8 cellular contexts compared by ENCODE assay signal in the genomic region with DNA sequence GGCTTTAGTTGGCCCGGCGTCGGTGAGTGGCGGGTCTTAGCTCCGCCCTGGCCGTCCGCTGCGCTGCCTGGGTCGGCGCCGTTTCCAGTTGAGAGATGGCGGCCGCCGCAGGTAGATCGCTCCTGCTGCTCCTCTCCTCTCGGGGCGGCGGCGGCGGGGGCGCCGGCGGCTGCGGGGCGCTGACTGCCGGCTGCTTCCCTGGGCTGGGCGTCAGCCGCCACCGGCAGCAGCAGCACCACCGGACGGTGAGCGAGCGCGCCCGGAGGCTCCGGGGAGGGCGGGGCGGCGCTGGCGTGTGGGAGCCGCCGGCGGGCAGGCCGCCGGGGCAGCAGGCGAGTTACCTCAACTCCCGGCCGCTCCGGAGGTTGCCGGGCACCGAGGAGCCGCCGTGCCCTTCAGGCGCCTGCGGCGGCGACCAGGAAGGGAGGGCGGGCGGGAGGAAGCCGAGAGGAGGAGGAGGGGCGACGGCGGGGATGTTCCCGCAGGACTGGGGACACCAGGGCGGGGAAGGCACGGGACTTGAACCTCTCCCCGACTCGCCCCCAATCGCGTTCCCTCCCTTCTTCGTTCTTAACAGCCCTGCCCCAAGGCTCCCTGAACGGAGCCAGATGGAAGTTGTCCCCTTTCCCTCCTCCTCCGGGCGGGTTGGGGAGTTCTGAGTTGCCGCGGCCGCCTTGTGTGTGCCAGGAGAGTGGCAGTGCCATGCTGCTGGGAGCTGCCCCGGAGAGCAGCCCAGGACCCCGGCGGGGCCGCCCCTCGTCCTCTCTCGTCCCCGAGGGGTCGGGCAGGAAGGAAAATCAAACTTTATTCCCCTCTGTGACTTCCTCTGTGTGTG. TPM values are rescaled to one million over a fixed set of nuclear protein-coding genes. Genes with fewer than 3 reads are reported as not detected.
DNase-seq lines count a peak whose midpoint lies in the region; ATAC-seq and TF ChIP-seq lines count a peak whose summit lies in the region.

A gene with protein sequence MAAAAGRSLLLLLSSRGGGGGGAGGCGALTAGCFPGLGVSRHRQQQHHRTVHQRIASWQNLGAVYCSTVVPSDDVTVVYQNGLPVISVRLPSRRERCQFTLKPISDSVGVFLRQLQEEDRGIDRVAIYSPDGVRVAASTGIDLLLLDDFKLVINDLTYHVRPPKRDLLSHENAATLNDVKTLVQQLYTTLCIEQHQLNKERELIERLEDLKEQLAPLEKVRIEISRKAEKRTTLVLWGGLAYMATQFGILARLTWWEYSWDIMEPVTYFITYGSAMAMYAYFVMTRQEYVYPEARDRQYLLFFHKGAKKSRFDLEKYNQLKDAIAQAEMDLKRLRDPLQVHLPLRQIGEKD (plus strand): TSS at position 87 of the 835 bp plus-strand sequence. CDS start 9 bp downstream, at position 96.

- DNase-seq in OCI-M1 (lab: John Stamatoyannopoulos, UW) (peak; percentile 71), activated T-helper 1 cell treated with Interleukin-2 at 50 U/mL for 16 hours (ENCODE audit: low read depth) (peak; percentile 89), fibroblast of lung (ENCODE audit: low read depth in 2 of 2) (peak; percentile 40 to 92)
- peak; percentile 85 to 94 (median 91) for DNase-seq in naive thymus-derived CD4-positive, alpha-beta T cell
- peak; percentile 86 to 93 for DNase-seq in stimulated activated effector memory CD8-positive, alpha-beta T cell treated with anti-CD3 and anti-CD28 coated beads, Interleukin-12 subunit alpha, Interleukin-12 subunit beta, amount 100 ng/mL, for 72 hours (ENCODE audit: low spot score in 2 of 2)

- CTCF ChIA-PET in naive thymus-derived CD4-positive, alpha-beta T cell (lab: Charles Lee) = interaction anchor here (0.5 to 1.0 kb wide), 3 partner anchors 13 to 935 kb away, joined by 3 read pairs; no protein-coding TSS in a partner anchor

- peaks cover 0 to 6% (median 0%) of the 10 kb centered on the region in 5 donors for H3K27me3 Mint-ChIP-seq in naive thymus-derived CD4-positive, alpha-beta T cell

- H4K20me1 ChIP-seq in fibroblast of lung (ENCODE audit: control insufficient read depth, extremely low read depth, insufficient read depth, low read length) = no peaks in the 10 kb centered on the region

- peak within 1 kb of the TSS; percentile 5 to 93 (median 76) for H3K27ac Mint-ChIP-seq in naive thymus-derived CD4-positive, alpha-beta T cell
- peak within 1 kb of the TSS; percentile 67 for H3K27ac Mint-ChIP-seq in stimulated activated effector memory CD8-positive, alpha-beta T cell treated with anti-CD3 and anti-CD28 coated beads, Interleukin-12 subunit alpha, Interleukin-12 subunit beta, amount 100 ng/mL, for 72 hours

- TF ChIP-seq CTCF in C4-2B (conservative IDR thresholded peaks at IDR 0.05) = no peak
- TF ChIP-seq CTCF in fibroblast of lung (conservative IDR thresholded peaks at IDR 0.05 in 1 of 2, IDR thresholded peaks at IDR 0.05 in 1 of 2; ENCODE audit: low read depth in 1 of 2, low read length in 2 of 2) = no peak

- peaks cover 9% of the 10 kb centered on the region for H3K4me1 ChIP-seq in fibroblast of lung (ENCODE audit: control insufficient read depth, extremely low read depth, insufficient read depth, low read length)
- H3K4me1 ChIP-seq in naive thymus-derived CD4-positive, alpha-beta T cell (ENCODE audit: control insufficient read depth in 2 of 2, insufficient read depth in 2 of 2, low read length in 2 of 2) = peaks cover 11 to 12% of the 10 kb centered on the region in 2 donors

- H3K36me3 Mint-ChIP-seq in naive thymus-derived CD4-positive, alpha-beta T cell = no peaks in the 10 kb centered on the region
- H3K36me3 Mint-ChIP-seq in stimulated activated effector memory CD8-positive, alpha-beta T cell treated with anti-CD3 and anti-CD28 coated beads, Interleukin-12 subunit alpha, Interleukin-12 subunit beta, amount 100 ng/mL, for 72 hours = no peaks in the 10 kb centered on the region

- peak within 1 kb of the TSS; percentile 77 to 96 (median 87) for H3K4me3 ChIP-seq in fibroblast of lung (replicated peaks in 1 of 4; ENCODE audit: control extremely low read depth in 1 of 4, insufficient read depth in 1 of 4, low read depth in 3 of 4, low read length in 4 of 4)
- peak within 1 kb of the TSS; percentile 86 for H3K4me3 ChIP-seq in naive thymus-derived CD4-positive, alpha-beta T cell (ENCODE audit: low read length)

- H3K4me1 Mint-ChIP-seq in naive thymus-derived CD4-positive, alpha-beta T cell = peaks cover 9 to 39% (median 32%) of the 10 kb centered on the region in 7 donors
- peaks cover 32% of the 10 kb centered on the region for H3K4me1 Mint-ChIP-seq in stimulated activated effector memory CD8-positive, alpha-beta T cell treated with anti-CD3 and anti-CD28 coated beads, Interleukin-12 subunit alpha, Interleukin-12 subunit beta, amount 100 ng/mL, for 72 hours

- peak within 1 kb of the TSS; percentile 82 for H3K9ac ChIP-seq in fibroblast of lung (ENCODE audit: insufficient read depth, low read length)

- H2AFZ ChIP-seq in fibroblast of lung (ENCODE audit: low read length) = peak within 1 kb of the TSS; percentile 81

- POLR2A ChIA-PET in naive thymus-derived CD4-positive, alpha-beta T cell (lab: Charles Lee) = interaction anchor here (0.6 to 1.0 kb wide), 5 partner anchors 9 to 802 kb away, joined by 3 to 5 read pairs (median 4); a partner anchor contains a TSS

- H3K79me2 ChIP-seq in fibroblast of lung (ENCODE audit: control insufficient read depth, insufficient read depth, low read length) = peaks cover 44% of the 10 kb centered on the region

- H3K9me3 Mint-ChIP-seq in naive thymus-derived CD4-positive, alpha-beta T cell = no peaks in the 10 kb centered on the region
- H3K9me3 Mint-ChIP-seq in stimulated activated effector memory CD8-positive, alpha-beta T cell treated with anti-CD3 and anti-CD28 coated beads, Interleukin-12 subunit alpha, Interleukin-12 subunit beta, amount 100 ng/mL, for 72 hours = no peaks in the 10 kb centered on the region

- ATAC-seq in GM19351 (IDR thresholded peaks at IDR 0.05; ENCODE audit: unreplicated experiment) = peak; percentile 89
- peak; percentile 95 for ATAC-seq in HG03460 (IDR thresholded peaks at IDR 0.05; ENCODE audit: unreplicated experiment)
- peak; percentile 98 for ATAC-seq in naive thymus-derived CD4-positive, alpha-beta T cell
- peak; percentile 98 for ATAC-seq in stimulated activated effector memory CD8-positive, alpha-beta T cell treated with anti-CD3 and anti-CD28 coated beads, Interleukin-12 subunit alpha, Interleukin-12 subunit beta, amount 100 ng/mL, for 72 hours

- no peaks in the 10 kb centered on the region for H3K36me3 ChIP-seq in fibroblast of lung (ENCODE audit: control insufficient read depth, insufficient read depth, low read length)
- peaks cover 0 to 3% (median 0%) of the 10 kb centered on the region in 3 experiments for H3K36me3 ChIP-seq in naive thymus-derived CD4-positive, alpha-beta T cell (ENCODE audit: control insufficient read depth in 2 of 3, insufficient read depth in 3 of 3, low read length in 3 of 3)

- no peaks in the 10 kb centered on the region for H3K27me3 ChIP-seq in fibroblast of lung (ENCODE audit: control insufficient read depth, insufficient read depth, low read length)
- no peaks in the 10 kb centered on the region for H3K27me3 ChIP-seq in naive thymus-derived CD4-positive, alpha-beta T cell (ENCODE audit: control insufficient read depth in 2 of 2, insufficient read depth in 2 of 2, low read length in 2 of 2)

- H3K4me3 Mint-ChIP-seq in naive thymus-derived CD4-positive, alpha-beta T cell = peak within 1 kb of the TSS; percentile 84 to 93 (median 91)
- H3K4me3 Mint-ChIP-seq in stimulated activated effector memory CD8-positive, alpha-beta T cell treated with anti-CD3 and anti-CD28 coated beads, Interleukin-12 subunit alpha, Interleukin-12 subunit beta, amount 100 ng/mL, for 72 hours = peak within 1 kb of the TSS; percentile 76

- no peaks in the 10 kb centered on the region for H3K9me3 ChIP-seq in fibroblast of lung (ENCODE audit: control insufficient read depth, insufficient read depth, low read depth, low read length)
- H3K9me3 ChIP-seq in naive thymus-derived CD4-positive, alpha-beta T cell (ENCODE audit: control insufficient read depth in 2 of 3, low read length in 3 of 3) = no peaks in the 10 kb centered on the region

- intact Hi-C loops in naive thymus-derived CD4-positive, alpha-beta T cell (cut with micrococcal nuclease) = loop anchor here (1.0 to 5.0 kb wide), 11 partner anchors 66 to 841 kb away; a partner anchor contains a TSS

- H3K27ac ChIP-seq in C4-2B = peak within 1 kb of the TSS; percentile 79
- peak within 1 kb of the TSS; percentile 79 for H3K27ac ChIP-seq in fibroblast of lung (ENCODE audit: insufficient read depth, low read length)
- peak within 1 kb of the TSS; percentile 68 for H3K27ac ChIP-seq in naive thymus-derived CD4-positive, alpha-beta T cell (ENCODE audit: low read depth, low read length)

- H3K4me2 ChIP-seq in fibroblast of lung (ENCODE audit: extremely low read depth, insufficient read depth, low read length) = peak within 1 kb of the TSS; percentile 87

RNA-seq across cellular contexts. Expression of the gene that starts here (rescaled TPM):
- 20.0 and 40.5 TPM in 2 replicates for total RNA-seq in fibroblast of lung
- 63.2 and 77.1 TPM in 2 replicates for polyA plus RNA-seq in fibroblast of lung
- 29.8 and 33.9 TPM in 2 replicates for polyA plus RNA-seq in fibroblast of lung (2012)
- polyA minus RNA-seq in fibroblast of lung (ENCODE audit: low replicate concordance) = 36.5 and 76.0 TPM in 2 replicates
- 10 to 100 TPM in 4 of 5 experiments, 1 to 10 TPM in 1; 7.7 to 14.3 (median 12.7) TPM for total RNA-seq in naive thymus-derived CD4-positive, alpha-beta T cell
- polyA plus RNA-seq in naive thymus-derived CD4-positive, alpha-beta T cell = 1 to 10 TPM; 4.8 to 9.4 TPM

Comparison
In these comparisons a context has a peak if more than half of its experiments do, and no peak if none do; other contexts are left out.
1. Peak in every context shown above with its lines: DNase-seq, ATAC-seq, H3K4me3 ChIP-seq and H3K27ac ChIP-seq.